In genomic region chr18:13528739-13529392, GRCh38 we compare ENCODE assay signal across 23 cellular contexts.
"Had no signal": no experiment of that assay in that cellular context is flagged by ENCODE, and none has a peak within 500 bp of the region (broad histone marks: within the 10 kb centered on the region; RNA-seq: fewer than 3 reads in every experiment).

No MANE protein-coding gene starts in this region.

- H3K27me3 Mint-ChIP-seq: memory B cell; stimulated activated memory B cell treated with anti-CD40 and anti-IgM and Interleukin-4, amounts not matched to agents 10 μg/mL and 1 μg/mL and 100 μg/mL, for 72 hours; stimulated activated naive CD8-positive, alpha-beta T cell treated with anti-CD3 and anti-CD28 coated beads, Interleukin-15, Interleukin-2, amounts not matched to agents 100 ng/mL and 50 ng/mL, for 24 hours had no signal

- H3K4me1 Mint-ChIP-seq: memory B cell; stimulated activated memory B cell treated with anti-CD40 and anti-IgM and Interleukin-4, amounts not matched to agents 10 μg/mL and 1 μg/mL and 100 μg/mL, for 72 hours had no signal

- H3K36me3 Mint-ChIP-seq: memory B cell; stimulated activated memory B cell treated with anti-CD40 and anti-IgM and Interleukin-4, amounts not matched to agents 10 μg/mL and 1 μg/mL and 100 μg/mL, for 72 hours had no signal

- H3K9me3 ChIP-seq: heart left ventricle, lower lobe of right lung, psoas muscle, spleen, tibial artery, upper lobe of left lung, vagina had no signal

- H3K36me3 ChIP-seq: heart left ventricle, upper lobe of left lung, vagina had no signal

- H3K4me3 Mint-ChIP-seq: memory B cell; nephron progenitor cell; stimulated activated memory B cell treated with anti-CD40 and anti-IgM and Interleukin-4, amounts not matched to agents 10 μg/mL and 1 μg/mL and 100 μg/mL, for 72 hours; stimulated activated naive CD8-positive, alpha-beta T cell treated with anti-CD3 and anti-CD28 coated beads, Interleukin-15, Interleukin-2, amounts not matched to agents 100 ng/mL and 50 ng/mL, for 24 hours had no signal

- H3K27ac Mint-ChIP-seq: memory B cell; nephron progenitor cell; stimulated activated memory B cell treated with anti-CD40 and anti-IgM and Interleukin-4, amounts not matched to agents 10 μg/mL and 1 μg/mL and 100 μg/mL, for 72 hours; stimulated activated naive CD8-positive, alpha-beta T cell treated with anti-CD3 and anti-CD28 coated beads, Interleukin-15, Interleukin-2, amounts not matched to agents 100 ng/mL and 50 ng/mL, for 24 hours had no signal

- ATAC-seq: esophagus mucosa; heart left ventricle; left lobe of liver; lower lobe of right lung; psoas muscle; sciatic nerve; stimulated activated memory B cell treated with anti-CD40 and anti-IgM and Interleukin-4, amounts not matched to agents 10 μg/mL and 1 μg/mL and 100 μg/mL, for 72 hours had no signal

- H3K4me3 ChIP-seq: dorsolateral prefrontal cortex, heart left ventricle, lower lobe of right lung, psoas muscle, spleen, tibial artery, upper lobe of left lung, vagina had no signal

- H3K27me3 ChIP-seq: dorsolateral prefrontal cortex, heart left ventricle, spleen, tibial artery, upper lobe of left lung, vagina had no signal

- H3K9me3 Mint-ChIP-seq: memory B cell; nephron progenitor cell; stimulated activated memory B cell treated with anti-CD40 and anti-IgM and Interleukin-4, amounts not matched to agents 10 μg/mL and 1 μg/mL and 100 μg/mL, for 72 hours; stimulated activated naive CD8-positive, alpha-beta T cell treated with anti-CD3 and anti-CD28 coated beads, Interleukin-15, Interleukin-2, amounts not matched to agents 100 ng/mL and 50 ng/mL, for 24 hours had no signal

- H3K27ac ChIP-seq: heart left ventricle, lower lobe of right lung, psoas muscle, spleen, tibial artery, upper lobe of left lung, vagina had no signal

- DNase-seq: cortex of kidney; dorsolateral prefrontal cortex; effector CD8-positive, alpha-beta T cell; heart left ventricle; hypothalamus; lower lobe of right lung; midbrain; nephron progenitor cell; psoas muscle; retina; spleen; stimulated activated CD4-positive, alpha-beta T cell treated with anti-CD3 and anti-CD28 coated beads, Interleukin-15, amount 100 ng/mL, for 24 hours; stimulated activated CD4-positive, alpha-beta T cell treated with anti-CD3 and anti-CD28 coated beads, Interleukin-1b, Interleukin-23, amount 100 ng/mL, for 48 hours; stimulated activated CD4-positive, alpha-beta T cell treated with anti-CD3 and anti-CD28 coated beads, Interleukin-4, amount 100 ng/mL, for 24 hours; tibial artery; upper lobe of left lung had no signal
